14 cellular contexts compared by ENCODE assay signal in the genomic region with DNA sequence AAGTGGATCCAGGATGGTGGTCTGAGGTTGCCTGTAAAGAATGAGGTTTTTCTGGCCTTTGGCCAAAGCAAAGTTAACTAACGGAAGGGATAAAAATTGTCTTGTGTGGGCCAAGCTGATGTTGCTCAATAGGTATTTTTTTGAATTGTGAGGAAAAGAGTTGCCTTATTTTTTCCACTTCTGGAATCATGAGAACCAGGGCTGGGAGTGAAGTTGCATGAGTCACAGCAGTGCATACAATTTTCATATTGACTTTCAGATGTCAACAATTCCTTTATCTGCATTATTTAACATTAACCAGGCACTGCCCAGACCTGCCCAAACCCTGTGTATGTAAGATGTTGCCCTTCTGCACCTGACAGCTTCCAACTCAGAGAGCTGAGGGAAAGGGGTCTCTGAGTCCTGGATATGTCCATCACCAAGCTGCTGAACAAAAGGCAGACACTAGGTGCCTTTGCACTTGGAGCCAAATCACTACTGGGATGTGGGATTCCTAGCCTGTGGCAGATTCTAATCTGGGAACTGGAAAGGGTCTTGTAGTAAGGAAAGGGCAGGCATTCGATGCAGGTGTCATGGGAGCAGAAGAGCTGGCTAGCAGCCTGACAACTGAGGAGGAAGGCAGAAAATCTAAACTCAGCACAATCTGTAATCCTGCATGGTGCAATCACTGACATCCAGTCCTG. TPM values are rescaled to one million over a fixed set of nuclear protein-coding genes. Genes with fewer than 3 reads are reported as not detected.
DNase-seq lines count a peak whose midpoint lies in the region; ATAC-seq, FAIRE-seq and TF ChIP-seq lines count a peak whose summit lies in the region.
"Had no signal": no experiment of that assay in that cellular context is flagged by ENCODE, and none has a peak within 500 bp of the region (broad histone marks: within the 10 kb centered on the region; RNA-seq: fewer than 3 reads in every experiment).

No MANE protein-coding gene starts in this region.

- H3K36me3 Mint-ChIP-seq in activated T-cell treated with anti-CD3 and anti-CD28 coated beads, Interleukin-2, amount 50 U/mL, for 4 hours (ENCODE audit: insufficient read depth): no peaks in the 10 kb centered on the region
- H3K36me3 Mint-ChIP-seq: activated naive CD8-positive, alpha-beta T cell had no signal

- no peak for TF ChIP-seq EP300 in SK-N-SH (IDR thresholded peaks at IDR 0.05; ENCODE audit: borderline replicate concordance in 1 of 2, low read depth in 1 of 2, low read length in 1 of 2)

- H3K9me3 Mint-ChIP-seq in activated T-cell treated with anti-CD3 and anti-CD28 coated beads, Interleukin-2, amount 50 U/mL, for 4 hours: no peaks in the 10 kb centered on the region

- peak overlapping the region in 1 of 2 experiments; percentile 13; a peak in 2 of 4 replicates for H3K27ac ChIP-seq in SK-N-SH (ENCODE audit: low read depth in 2 of 2, low read length in 1 of 2)
- no peak overlapping the region for H3K27ac ChIP-seq in foreskin keratinocyte
- peak overlapping the region; percentile 6 to 45 for H3K27ac ChIP-seq in small intestine (ENCODE audit: low read depth in 1 of 2, low read length in 1 of 2)
- no peak overlapping the region for H3K27ac ChIP-seq in testis
- H3K27ac ChIP-seq: 22Rv1 had no signal

- CTCF ChIA-PET in SK-N-SH (lab: Yijun Ruan, JAX): interaction anchor here (0.7 to 3.9 kb wide), 4 partner anchors 11 to 228 kb away, joined by 3 to 20 read pairs (median 4); no protein-coding TSS in a partner anchor

- intact Hi-C loops in testis (cut with DNase I; ENCODE audit: low total_unique reads): no loop called here

- H3K9me2 ChIP-seq in SK-N-SH: no peaks in the 10 kb centered on the region

- WGBS in SK-N-SH (ENCODE audit: low lambda C conversion rate): 7% methylated on average over 2 of the region's 2 CpGs
- 6 to 19% (median 15%) methylated on average over 2 of the region's 2 CpGs for WGBS in small intestine, 3 donors
- 59 to 68% methylated on average over 2 of the region's 2 CpGs for WGBS in testis, 2 donors

- H3K9ac ChIP-seq in SK-N-SH: no peak overlapping the region

- H3K9me3 ChIP-seq in SK-N-SH (no peaks in the 10 kb centered on the region), small intestine (ENCODE audit: control insufficient read depth, low read depth) (no peaks in the 10 kb centered on the region), testis (no peaks in the 10 kb centered on the region)

- peak; percentile 26 for ATAC-seq in foreskin keratinocyte
- ATAC-seq in activated T-cell treated with anti-CD3 and anti-CD28 coated beads, Interleukin-2, amount 50 U/mL, for 4 hours: no peak
- ATAC-seq: GM12878 had no signal

- H3K4me1 ChIP-seq in SK-N-SH (ENCODE audit: control insufficient read depth in 1 of 2, insufficient read depth in 2 of 2, low read depth in 1 of 2, low read length in 1 of 2) (peaks cover 8 to 12% of the 10 kb centered on the region in 2 experiments), foreskin keratinocyte (no peaks in the 10 kb centered on the region), small intestine (ENCODE audit: control insufficient read depth in 2 of 2, insufficient read depth in 1 of 2, low read depth in 1 of 2, low read length in 1 of 2) (peaks cover 0 to 5% of the 10 kb centered on the region in 2 donors), testis (no peaks in the 10 kb centered on the region)

- TF ChIP-seq CTCF in SK-N-SH (IDR thresholded peaks at IDR 0.05): no peak
- no peak for TF ChIP-seq CTCF in foreskin keratinocyte (conservative IDR thresholded peaks at IDR 0.05)
- no peak for TF ChIP-seq CTCF in testis (IDR thresholded peaks at IDR 0.05)

- no peak for TF ChIP-seq POLR2A in testis (IDR thresholded peaks at IDR 0.05)

- no peak overlapping the region for H2AFZ ChIP-seq in SK-N-SH (ENCODE audit: low read depth)

- no peak overlapping the region for H3K4me3 Mint-ChIP-seq in activated T-cell treated with anti-CD3 and anti-CD28 coated beads, Interleukin-2, amount 50 U/mL, for 4 hours
- H3K4me3 Mint-ChIP-seq: activated naive CD8-positive, alpha-beta T cell had no signal

- H3K27me3 ChIP-seq in SK-N-SH (ENCODE audit: insufficient read depth) (no peaks in the 10 kb centered on the region), foreskin keratinocyte (peaks cover 17% of the 10 kb centered on the region), small intestine (ENCODE audit: control insufficient read depth in 2 of 2, insufficient read depth in 2 of 2, low read length in 2 of 2) (no peaks in the 10 kb centered on the region), testis (no peaks in the 10 kb centered on the region)

- no peaks in the 10 kb centered on the region for H3K4me1 Mint-ChIP-seq in activated T-cell treated with anti-CD3 and anti-CD28 coated beads, Interleukin-2, amount 50 U/mL, for 4 hours (ENCODE audit: low read depth)

- peaks cover 16% of the 10 kb centered on the region for H3K27me3 Mint-ChIP-seq in activated T-cell treated with anti-CD3 and anti-CD28 coated beads, Interleukin-2, amount 50 U/mL, for 4 hours (ENCODE audit: low read depth)

- no peaks in the 10 kb centered on the region for H3K36me3 ChIP-seq in SK-N-SH (replicated peaks in 1 of 2; ENCODE audit: control insufficient read depth in 1 of 2, insufficient read depth in 2 of 2, low read length in 1 of 2)
- H3K36me3 ChIP-seq in small intestine (ENCODE audit: control insufficient read depth in 2 of 2, insufficient read depth in 2 of 2, low read length in 2 of 2): no peaks in the 10 kb centered on the region
- H3K36me3 ChIP-seq in testis (ENCODE audit: low read depth, missing control alignments): no peaks in the 10 kb centered on the region

- H3F3A ChIP-seq in SK-N-SH (replicated peaks; ENCODE audit: insufficient read depth): peaks cover 17% of the 10 kb centered on the region

- no peak for TF ChIP-seq RAD21 in SK-N-SH (IDR thresholded peaks at IDR 0.05; ENCODE audit: low read length)

- H3K79me2 ChIP-seq in SK-N-SH (ENCODE audit: insufficient read depth): no peaks in the 10 kb centered on the region

- POLR2A ChIA-PET in SK-N-SH (lab: Yijun Ruan, JAX): no interaction called here

- no peaks in the 10 kb centered on the region for H4K20me1 ChIP-seq in SK-N-SH (ENCODE audit: insufficient read depth)

- peak overlapping the region; percentile 2; the same call in 1 of the 2 replicates for H3K4me2 ChIP-seq in SK-N-SH

- peak; percentile 78 for DNase-seq in DMS 273 (lab: John Stamatoyannopoulos, UW; ENCODE audit: unreplicated experiment)
- no peak for DNase-seq in DMS 273 treated with DMSO at 0.1 percent for 48 hours (lab: John Stamatoyannopoulos, UW)
- DNase-seq in SK-N-SH: no peak
- peak; percentile 81 for DNase-seq in foreskin keratinocyte
- DNase-seq in small intestine: peak; percentile 83
- DNase-seq in testis: no peak
- DNase-seq in middle frontal gyrus (ENCODE audit: extremely low spot score, low spot score): no peak
- no peak for DNase-seq in activated T-cell treated with anti-CD3 and anti-CD28 coated beads, Interleukin-2, amount 50 U/mL, for 4 hours
- DNase-seq: hypothalamus; NCI-H524 treated with DMSO at 0.1 percent for 48 hours; stimulated activated naive CD4-positive, alpha-beta T cell treated with Interleukin-2 at 50 U/mL for 16 hours had no signal

- H3K4me3 ChIP-seq in SK-N-SH (ENCODE audit: low read depth in 2 of 2, low read length in 1 of 2): no peak overlapping the region
- H3K4me3 ChIP-seq in small intestine (ENCODE audit: low read depth in 1 of 2, low read length in 2 of 2): no peak overlapping the region
- H3K4me3 ChIP-seq in testis: no peak overlapping the region
- H3K4me3 ChIP-seq: GM12878 had no signal

- no peak for FAIRE-seq in small intestine (lab: Jason Lieb, UNC)
- FAIRE-seq: GM12878 had no signal

TF ChIP-seq in SK-N-SH, 30 proteins besides CTCF, POLR2A, EP300 and RAD21:
- TF ChIP-seq FOXJ3 (CRISPR knock-in tag; IDR thresholded peaks at IDR 0.05) (no peak), TCF12 (IDR thresholded peaks at IDR 0.05) (peak; percentile 72), SIN3A (IDR thresholded peaks at IDR 0.05; ENCODE audit: borderline replicate concordance, low read depth, low read length) (no peak), NFIC (IDR thresholded peaks at IDR 0.05; ENCODE audit: borderline replicate concordance) (peak; percentile 56; the same call in 1 of the 2 replicates), GATA2 (CRISPR knock-in tag; IDR thresholded peaks at IDR 0.05) (peak; percentile 52), RFX5 (IDR thresholded peaks at IDR 0.05; ENCODE audit: low read length) (no peak), PBX3 (IDR thresholded peaks at IDR 0.05) (peak; percentile 52)

RNA-seq across cellular contexts. Expression of gene SLC35B4, which starts 52.3 kb away (rescaled TPM):
- polyA plus RNA-seq in SK-N-SH (2012; rRNA removed) (19.3 and 24.9 TPM in 2 replicates), foreskin keratinocyte (7.8 and 8.4 TPM in 2 replicates), small intestine (1 to 10 TPM; 2.7 to 4.5 (median 3.8) TPM), testis (ENCODE audit: insufficient read depth, low read depth, low replicate concordance) (11.0 TPM)
- polyA plus RNA-seq in SK-N-SH (2012; cell fraction: cytosol; rRNA removed): 17.4 and 21.4 TPM in 2 replicates
- polyA plus RNA-seq in SK-N-SH (2012; cell fraction: nucleus; rRNA removed): 39.8 and 45.2 TPM in 2 replicates
- total RNA-seq in foreskin keratinocyte (14.6 and 16.1 TPM in 2 replicates), testis (10 to 100 TPM; 13.9 to 15.7 TPM)
- total RNA-seq in activated T-cell treated with anti-CD3 and anti-CD28 coated beads, Interleukin-2, amount 50 U/mL, for 4 hours: 10 to 100 TPM; 21.7 to 24.9 (median 22.7) TPM

Comparison
In these comparisons a context has a peak if more than half of its experiments do, and no peak if none do; other contexts are left out.
1. DNase-seq: peak in DMS 273 (single experiment), foreskin keratinocyte (2 of 2) and small intestine (single experiment); none in DMS 273 treated with DMSO at 0.1 percent for 48 hours (single experiment), SK-N-SH (single experiment), testis (single experiment), middle frontal gyrus (single experiment) and activated T-cell treated with anti-CD3 and anti-CD28 coated beads, Interleukin-2, amount 50 U/mL, for 4 hours (single experiment).
2. H3K27ac ChIP-seq: peak in small intestine (2 of 2); none in foreskin keratinocyte (single experiment) and testis (0 of 2).